In the genomic region with DNA sequence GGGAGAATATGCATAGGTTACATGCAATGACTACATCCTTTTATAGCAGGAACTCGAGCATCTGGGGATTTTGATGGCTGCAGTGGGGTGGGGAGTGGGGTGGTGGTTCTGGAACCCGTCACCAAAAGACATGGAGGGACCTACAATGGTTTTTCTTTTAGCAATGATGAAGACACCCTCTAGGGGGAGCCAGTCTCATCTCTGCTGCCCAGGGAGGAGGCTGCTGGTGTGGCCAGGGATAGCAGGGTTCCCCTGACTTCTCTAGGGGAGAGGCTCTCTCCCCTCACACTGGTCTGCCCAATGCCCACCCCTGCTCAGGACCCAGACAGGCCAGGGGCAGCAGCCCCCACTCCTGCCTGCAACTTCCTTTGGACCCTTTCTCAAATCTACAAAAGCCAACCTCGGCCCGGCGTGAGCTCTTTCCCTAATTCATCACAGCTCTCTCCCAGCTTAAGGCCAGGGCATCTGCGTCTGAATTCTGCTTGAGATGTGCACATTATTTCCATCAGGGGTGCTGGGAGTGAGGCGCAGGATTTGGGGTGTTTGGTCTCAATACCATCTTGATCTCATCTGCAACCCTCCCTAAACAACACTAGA, we compare ENCODE assay signal across 8 cellular contexts.
DNase-seq lines count a peak whose midpoint lies in the region; ATAC-seq and TF ChIP-seq lines count a peak whose summit lies in the region.

No MANE protein-coding gene starts in this region.

- H3K27ac Mint-ChIP-seq in brain, result peak overlapping the region; percentile 54 to 89 (median 85)

- TF ChIP-seq CTCF in brain (conservative IDR thresholded peaks at IDR 0.05) (peak; percentile 53 to 78), liver (IDR thresholded peaks at IDR 0.05; ENCODE audit: low read depth, low read length, missing input control) (peak; percentile 19)

- in situ Hi-C loops in G401 (cut with HindIII; ENCODE audit: low sequenced_read_pairs), result no loop called here

- TF ChIP-seq RAD21 in liver (IDR thresholded peaks at IDR 0.05), result peak; percentile 36 to 66

- no peaks in the 10 kb centered on the region for H3K4me1 ChIP-seq in liver (ENCODE audit: control insufficient read depth in 4 of 4, insufficient read depth in 4 of 4, low read length in 3 of 4)

- H3K4me3 Mint-ChIP-seq in brain, result no peak overlapping the region

- peaks cover 24% of the 10 kb centered on the region for H3K4me1 Mint-ChIP-seq in brain

- ATAC-seq in GM18502 (IDR thresholded peaks at IDR 0.05; ENCODE audit: poor library complexity, unreplicated experiment) (peak; percentile 95), HG03097 (IDR thresholded peaks at IDR 0.05; ENCODE audit: low FRiP score, unreplicated experiment) (peak; percentile 70)

- no peaks in the 10 kb centered on the region for H3K9me3 ChIP-seq in liver (ENCODE audit: control insufficient read depth in 4 of 4, low read length in 3 of 4)

- H3K27me3 ChIP-seq in liver (ENCODE audit: control insufficient read depth in 4 of 4, insufficient read depth in 4 of 4, low read length in 3 of 4), result no peaks in the 10 kb centered on the region

- no peaks in the 10 kb centered on the region for H3K9me3 Mint-ChIP-seq in brain

- peak; percentile 73 for DNase-seq in Ammon's horn (ENCODE audit: low spot score)
- peak; percentile 75 for DNase-seq in NCI-H69 (lab: John Stamatoyannopoulos, UW)
- no peak for DNase-seq in G401 (ENCODE audit: low spot score)
- no peak for DNase-seq in activated gamma-delta T cell treated with Interleukin-2 at 50 U/mL for 16 hours

- H3K36me3 ChIP-seq in liver (ENCODE audit: control insufficient read depth in 4 of 4, insufficient read depth in 3 of 4, low read depth in 1 of 4, low read length in 3 of 4), result no peaks in the 10 kb centered on the region

- peaks cover 89% of the 10 kb centered on the region for H3K36me3 Mint-ChIP-seq in brain

- H3K27me3 Mint-ChIP-seq in brain, result no peaks in the 10 kb centered on the region

- no peak overlapping the region for H3K9ac ChIP-seq in liver (ENCODE audit: low read depth in 1 of 2, low read length in 2 of 2)

- no peak overlapping the region for H3K4me3 ChIP-seq in liver (ENCODE audit: low read depth in 1 of 3, low read length in 3 of 3)

- no peak overlapping the region for H3K27ac ChIP-seq in liver (ENCODE audit: low read depth in 1 of 2, low read length in 2 of 2)

- 71% methylated on average over 7 of the region's 7 CpGs for WGBS in liver

TF ChIP-seq in liver, 16 proteins besides CTCF, POLR2A, EP300 and RAD21:
- TF ChIP-seq EGR1 (IDR thresholded peaks at IDR 0.05; ENCODE audit: low read depth in 2 of 2) (no peak), NR2F2 (IDR thresholded peaks at IDR 0.05) (no peak), HNF4G (IDR thresholded peaks at IDR 0.05) (no peak), JUND (IDR thresholded peaks at IDR 0.05) (no peak), TAF1 (conservative IDR thresholded peaks at IDR 0.05) (no peak), SP1 (IDR thresholded peaks at IDR 0.05) (no peak), YY1 (IDR thresholded peaks at IDR 0.05) (no peak), FOXA2 (IDR thresholded peaks at IDR 0.05) (no peak), HNF4A (conservative IDR thresholded peaks at IDR 0.05) (no peak), RXRA (IDR thresholded peaks at IDR 0.05) (no peak), FOXA1 (IDR thresholded peaks at IDR 0.05) (no peak)
- TF ChIP-seq, protein P1, sequence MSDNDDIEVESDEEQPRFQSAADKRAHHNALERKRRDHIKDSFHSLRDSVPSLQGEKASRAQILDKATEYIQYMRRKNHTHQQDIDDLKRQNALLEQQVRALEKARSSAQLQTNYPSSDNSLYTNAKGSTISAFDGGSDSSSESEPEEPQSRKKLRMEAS (IDR thresholded peaks at IDR 0.05), result no peak
- TF ChIP-seq, protein P2, sequence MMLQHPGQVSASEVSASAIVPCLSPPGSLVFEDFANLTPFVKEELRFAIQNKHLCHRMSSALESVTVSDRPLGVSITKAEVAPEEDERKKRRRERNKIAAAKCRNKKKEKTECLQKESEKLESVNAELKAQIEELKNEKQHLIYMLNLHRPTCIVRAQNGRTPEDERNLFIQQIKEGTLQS (IDR thresholded peaks at IDR 0.05), result no peak
- TF ChIP-seq, protein P3, sequence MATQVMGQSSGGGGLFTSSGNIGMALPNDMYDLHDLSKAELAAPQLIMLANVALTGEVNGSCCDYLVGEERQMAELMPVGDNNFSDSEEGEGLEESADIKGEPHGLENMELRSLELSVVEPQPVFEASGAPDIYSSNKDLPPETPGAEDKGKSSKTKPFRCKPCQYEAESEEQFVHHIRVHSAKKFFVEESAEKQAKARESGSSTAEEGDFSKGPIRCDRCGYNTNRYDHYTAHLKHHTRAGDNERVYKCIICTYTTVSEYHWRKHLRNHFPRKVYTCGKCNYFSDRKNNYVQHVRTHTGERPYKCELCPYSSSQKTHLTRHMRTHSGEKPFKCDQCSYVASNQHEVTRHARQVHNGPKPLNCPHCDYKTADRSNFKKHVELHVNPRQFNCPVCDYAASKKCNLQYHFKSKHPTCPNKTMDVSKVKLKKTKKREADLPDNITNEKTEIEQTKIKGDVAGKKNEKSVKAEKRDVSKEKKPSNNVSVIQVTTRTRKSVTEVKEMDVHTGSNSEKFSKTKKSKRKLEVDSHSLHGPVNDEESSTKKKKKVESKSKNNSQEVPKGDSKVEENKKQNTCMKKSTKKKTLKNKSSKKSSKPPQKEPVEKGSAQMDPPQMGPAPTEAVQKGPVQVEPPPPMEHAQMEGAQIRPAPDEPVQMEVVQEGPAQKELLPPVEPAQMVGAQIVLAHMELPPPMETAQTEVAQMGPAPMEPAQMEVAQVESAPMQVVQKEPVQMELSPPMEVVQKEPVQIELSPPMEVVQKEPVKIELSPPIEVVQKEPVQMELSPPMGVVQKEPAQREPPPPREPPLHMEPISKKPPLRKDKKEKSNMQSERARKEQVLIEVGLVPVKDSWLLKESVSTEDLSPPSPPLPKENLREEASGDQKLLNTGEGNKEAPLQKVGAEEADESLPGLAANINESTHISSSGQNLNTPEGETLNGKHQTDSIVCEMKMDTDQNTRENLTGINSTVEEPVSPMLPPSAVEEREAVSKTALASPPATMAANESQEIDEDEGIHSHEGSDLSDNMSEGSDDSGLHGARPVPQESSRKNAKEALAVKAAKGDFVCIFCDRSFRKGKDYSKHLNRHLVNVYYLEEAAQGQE (IDR thresholded peaks at IDR 0.05), result no peak

Comparison
In these comparisons a context has a peak if more than half of its experiments do, and no peak if none do; other contexts are left out.
1. DNase-seq: peak in Ammon's horn (single experiment) and NCI-H69 (single experiment); none in G401 (single experiment) and activated gamma-delta T cell treated with Interleukin-2 at 50 U/mL for 16 hours (single experiment).